In the genomic region with DNA sequence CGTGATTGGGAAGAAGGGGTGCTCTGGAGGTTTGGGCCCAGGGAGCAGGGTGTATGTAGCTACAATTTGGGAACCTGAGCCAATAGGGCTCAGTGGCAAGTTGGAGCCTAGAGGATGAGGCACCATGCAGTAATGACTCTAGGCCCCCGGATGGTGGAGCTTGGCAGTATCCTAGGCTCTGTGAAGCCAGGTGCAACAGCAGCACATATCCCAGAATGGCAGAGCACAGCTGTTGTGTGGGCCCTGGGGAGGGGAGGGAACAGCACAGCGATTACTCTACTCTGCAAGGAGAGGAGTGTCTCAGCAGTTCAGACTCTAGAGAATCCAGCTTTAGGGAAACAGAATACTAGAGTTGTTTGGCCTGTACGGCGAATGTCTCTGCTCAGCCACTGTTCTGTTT, we compare ENCODE assay signal across 23 cellular contexts. TPM values are rescaled to one million over a fixed set of nuclear protein-coding genes. Genes with fewer than 3 reads are reported as not detected.
DNase-seq lines count a peak whose midpoint lies in the region; ATAC-seq, FAIRE-seq and TF ChIP-seq lines count a peak whose summit lies in the region.
"Had no signal": no experiment of that assay in that cellular context is flagged by ENCODE, and none has a peak within 500 bp of the region (broad histone marks: within the 10 kb centered on the region; RNA-seq: fewer than 3 reads in every experiment).

No MANE protein-coding gene starts in this region.

- H3K27ac ChIP-seq in endodermal cell (ENCODE audit: low read depth, low read length), result no peak overlapping the region
- no peak overlapping the region for H3K27ac ChIP-seq in kidney (ENCODE audit: low read depth in 2 of 2, low read length in 2 of 2)
- H3K27ac ChIP-seq: coronary artery, lower lobe of right lung, uterus had no signal

- no peaks in the 10 kb centered on the region for H3K27me3 ChIP-seq in endodermal cell (ENCODE audit: control insufficient read depth, insufficient read depth, low read length, poor library complexity, severe bottlenecking)
- H3K27me3 ChIP-seq: uterus had no signal

- H3K4me1 ChIP-seq in endodermal cell (ENCODE audit: control insufficient read depth, insufficient read depth, low read length), result no peaks in the 10 kb centered on the region
- H3K4me1 ChIP-seq in kidney (ENCODE audit: control insufficient read depth in 1 of 2, insufficient read depth in 1 of 2, low read depth in 1 of 2, low read length in 2 of 2), result peaks cover 3 to 23% of the 10 kb centered on the region in 2 donors
- H3K4me1 ChIP-seq: uterus had no signal

- H3K27ac Mint-ChIP-seq in endodermal cell, result peak overlapping the region; percentile 11
- H3K27ac Mint-ChIP-seq: stimulated activated naive CD8-positive, alpha-beta T cell treated with anti-CD3 and anti-CD28 coated beads, Interleukin-15, Interleukin-2, amounts not matched to agents 100 ng/mL and 50 ng/mL, for 24 hours had no signal

- H3K9me3 Mint-ChIP-seq in endodermal cell, result no peaks in the 10 kb centered on the region
- H3K9me3 Mint-ChIP-seq: naive B cell; stimulated activated naive CD8-positive, alpha-beta T cell treated with anti-CD3 and anti-CD28 coated beads, Interleukin-15, Interleukin-2, amounts not matched to agents 100 ng/mL and 50 ng/mL, for 24 hours had no signal

- no peak overlapping the region for H3K4me3 ChIP-seq in endodermal cell (ENCODE audit: low read length)
- no peak overlapping the region for H3K4me3 ChIP-seq in kidney (ENCODE audit: low read length in 2 of 2)
- H3K4me3 ChIP-seq: coronary artery, lower lobe of right lung, uterus had no signal

- H3K36me3 ChIP-seq in endodermal cell (ENCODE audit: control insufficient read depth, insufficient read depth, low read length) (peaks cover 80% of the 10 kb centered on the region), kidney (ENCODE audit: control insufficient read depth in 1 of 2, insufficient read depth in 2 of 2, low read length in 2 of 2) (peaks cover 0 to 4% of the 10 kb centered on the region in 2 donors)
- H3K36me3 ChIP-seq: uterus had no signal

- H3K9ac ChIP-seq in endodermal cell (ENCODE audit: extremely low read depth, low read length, poor library complexity, severe bottlenecking) (no peak overlapping the region), kidney (ENCODE audit: low read length in 2 of 2) (no peak overlapping the region)

- DNase-seq in DMS 273 treated with DMSO at 0.1 percent for 48 hours (lab: John Stamatoyannopoulos, UW), result peak; percentile 20
- peak; percentile 16 for DNase-seq in NCI-H524 treated with DMSO at 0.1 percent for 48 hours (lab: John Stamatoyannopoulos, UW)
- DNase-seq in endodermal cell, result no peak
- DNase-seq in sciatic nerve (ENCODE audit: low spot score), result no peak
- DNase-seq in kidney, result no peak
- DNase-seq: activated CD4-positive, alpha-beta T cell treated with anti-CD3 and anti-CD28 coated beads for 48 hours; activated CD8-positive, alpha-beta memory T cell treated with anti-CD3 and anti-CD28 coated beads, Interleukin-2, amount 50 U/mL, for 4 hours; EL; lower lobe of right lung; naive B cell; NCI-H510A; OCI-M1; stimulated activated CD4-positive, alpha-beta T cell treated with anti-CD3 and anti-CD28 coated beads, Interleukin-15, amount 100 ng/mL, for 24 hours; uterus had no signal

- intact Hi-C loops in sciatic nerve (cut with DNase I) (no loop called here), kidney (cut with DNase I) (no loop called here)

- H3K9me3 ChIP-seq in endodermal cell (ENCODE audit: control insufficient read depth, low read length), result no peaks in the 10 kb centered on the region
- H3K9me3 ChIP-seq in kidney (ENCODE audit: control insufficient read depth in 1 of 2, low read length in 2 of 2), result no peaks in the 10 kb centered on the region
- H3K9me3 ChIP-seq: lower lobe of right lung, uterus had no signal

- H3K4me1 Mint-ChIP-seq in endodermal cell, result no peaks in the 10 kb centered on the region

- TF ChIP-seq CTCF in endodermal cell (conservative IDR thresholded peaks at IDR 0.05) (no peak), kidney (IDR thresholded peaks at IDR 0.05; ENCODE audit: borderline replicate concordance, extremely low read depth, insufficient read depth) (no peak)

- no peak overlapping the region for H3K4me3 Mint-ChIP-seq in endodermal cell
- H3K4me3 Mint-ChIP-seq: naive B cell; stimulated activated naive CD8-positive, alpha-beta T cell treated with anti-CD3 and anti-CD28 coated beads, Interleukin-15, Interleukin-2, amounts not matched to agents 100 ng/mL and 50 ng/mL, for 24 hours had no signal

- no peaks in the 10 kb centered on the region for H3K27me3 Mint-ChIP-seq in endodermal cell (ENCODE audit: insufficient read depth)
- H3K27me3 Mint-ChIP-seq: naive B cell; stimulated activated naive CD8-positive, alpha-beta T cell treated with anti-CD3 and anti-CD28 coated beads, Interleukin-15, Interleukin-2, amounts not matched to agents 100 ng/mL and 50 ng/mL, for 24 hours had no signal

- H3K36me3 Mint-ChIP-seq in endodermal cell (ENCODE audit: low read depth), result peaks cover 42% of the 10 kb centered on the region

- FAIRE-seq in kidney (lab: Jason Lieb, UNC), result no peak
- FAIRE-seq: GM19239, HTR-8/SVneo had no signal

- ATAC-seq in sciatic nerve, result peak; percentile 13
- ATAC-seq in GM19463 (IDR thresholded peaks at IDR 0.05; ENCODE audit: unreplicated experiment), result no peak
- no peak for ATAC-seq in HG03354 (IDR thresholded peaks at IDR 0.05; ENCODE audit: poor library complexity, severe bottlenecking, unreplicated experiment)
- no peak for ATAC-seq in HG02642 (IDR thresholded peaks at IDR 0.05; ENCODE audit: poor library complexity, unreplicated experiment)
- ATAC-seq: SK-N-SH treated with all-trans-retinoic acid at 6 μM for 48 hours had no signal

- WGBS in endodermal cell (ENCODE audit: insufficient coverage in 1 of 2, insufficient read length in 1 of 2), 2 experiments, result 88 to 94% methylated on average over 4 to 5 of the region's 5 CpGs

RNA-seq across cellular contexts. Expression of a gene that starts 56.1 kb away (rescaled TPM):
- not detected for total RNA-seq in endodermal cell
- 6.3 TPM for polyA plus RNA-seq in endodermal cell (2013, experiment 1 of 2)
- polyA plus RNA-seq in endodermal cell (2013, experiment 2 of 2), result 3.5 TPM
- 0.58 TPM for total RNA-seq in sciatic nerve
- 0.03 TPM for total RNA-seq in kidney
- polyA plus RNA-seq in kidney (ENCODE audit: insufficient read depth, low read depth, low replicate concordance), result not detected
- total RNA-seq: epithelial cell of proximal tubule had no signal

Comparison
In these comparisons a context has a peak if more than half of its experiments do, and no peak if none do; other contexts are left out.
1. DNase-seq: peak in DMS 273 treated with DMSO at 0.1 percent for 48 hours (single experiment) and NCI-H524 treated with DMSO at 0.1 percent for 48 hours (single experiment); none in endodermal cell (single experiment), sciatic nerve (single experiment) and kidney (single experiment).